Comparison of ENCODE assay signal across 8 cellular contexts in genomic region chr6:44253307-44254101, GRCh38. TPM values are rescaled to one million over a fixed set of nuclear protein-coding genes. Genes with fewer than 3 reads are reported as not detected.
DNase-seq lines count a peak whose midpoint lies in the region; ATAC-seq and TF ChIP-seq lines count a peak whose summit lies in the region.

No MANE protein-coding gene starts in this region.

- H3K9me3 ChIP-seq in MM.1S (replicated peaks; ENCODE audit: insufficient read depth, low read length), result no peaks in the 10 kb centered on the region
- no peaks in the 10 kb centered on the region for H3K9me3 ChIP-seq in spleen

- no peak overlapping the region for H3K9ac ChIP-seq in MM.1S (ENCODE audit: low read length)

- WGBS in spleen, 5 donors, result 55 to 72% (median 66%) methylated on average over 10 of the region's 10 CpGs

- no peak overlapping the region for H3K4me2 ChIP-seq in MM.1S (ENCODE audit: low read depth, low read length)

- peaks cover 48% of the 10 kb centered on the region for H3K4me1 ChIP-seq in MM.1S (ENCODE audit: low read length)
- H3K4me1 ChIP-seq in spleen, result peaks cover 30 to 98% (median 81%) of the 10 kb centered on the region in 6 donors

- no peak overlapping the region for H2AFZ ChIP-seq in MM.1S (ENCODE audit: low read length)

- H3K36me3 ChIP-seq in MM.1S (replicated peaks; ENCODE audit: insufficient read depth, low read length) (peaks cover 20% of the 10 kb centered on the region), spleen (peaks cover 10 to 82% (median 76%) of the 10 kb centered on the region in 6 donors)

- H4K20me1 ChIP-seq in MM.1S (ENCODE audit: insufficient read depth, low read length), result peaks cover 60% of the 10 kb centered on the region

- intact Hi-C loops in spleen (cut with DNase I; ENCODE audit: low total_unique reads), result no loop called here

- no peaks in the 10 kb centered on the region for H3K9me2 ChIP-seq in MM.1S (replicated peaks; ENCODE audit: insufficient read depth, low read length)

- peaks cover 75% of the 10 kb centered on the region for H3K79me2 ChIP-seq in MM.1S (ENCODE audit: low read length)

- DNase-seq in NCI-H2081 (lab: John Stamatoyannopoulos, UW) (peak; percentile 23 to 25), NCI-H2081 treated with DMSO at 0.1 percent for 48 hours (lab: John Stamatoyannopoulos, UW) (no peak), MM.1S (peak; percentile 39), epithelial cell of proximal tubule (ENCODE audit: low read depth) (no peak), spleen (peak; percentile 75)
- peak; percentile 57 to 62 for DNase-seq in activated CD4-positive, alpha-beta T cell treated with anti-CD3 and anti-CD28 coated beads for 4 hours

- no peak overlapping the region; the same call in 1 of the 2 replicates for H3K27ac ChIP-seq in MM.1S (ENCODE audit: low read length)
- peak overlapping the region in 1 of 8 donors; percentile 5 for H3K27ac ChIP-seq in spleen

- peaks cover 89% of the 10 kb centered on the region for H3F3A ChIP-seq in MM.1S (ENCODE audit: insufficient read depth, low read length)

- no peak for TF ChIP-seq POLR2A in spleen (IDR thresholded peaks at IDR 0.05)

- no peaks in the 10 kb centered on the region for H3K27me3 ChIP-seq in MM.1S (replicated peaks; ENCODE audit: insufficient read depth, low read length)
- H3K27me3 ChIP-seq in spleen (replicated peaks in 1 of 7), result no peaks in the 10 kb centered on the region

- TF ChIP-seq CTCF in MM.1S (IDR thresholded peaks at IDR 0.05; ENCODE audit: low read length), result peak; percentile 49
- peak; percentile 62 for TF ChIP-seq CTCF in epithelial cell of proximal tubule (conservative IDR thresholded peaks at IDR 0.05; ENCODE audit: low read depth, low read length)
- peak in 9 of 11 experiments; percentile 15 to 60 (median 46) for TF ChIP-seq CTCF in spleen (IDR thresholded peaks at IDR 0.05 in 8 of 11, conservative IDR thresholded peaks at IDR 0.05 in 3 of 11)

- no peak overlapping the region for H3K4me3 ChIP-seq in MM.1S (ENCODE audit: low read length)
- no peak overlapping the region for H3K4me3 ChIP-seq in epithelial cell of proximal tubule (ENCODE audit: low read depth, low read length)
- H3K4me3 ChIP-seq in spleen, result no peak overlapping the region

- no peak for ATAC-seq in HG02852 (IDR thresholded peaks at IDR 0.05; ENCODE audit: unreplicated experiment)
- no peak for ATAC-seq in GM18511 (IDR thresholded peaks at IDR 0.05; ENCODE audit: unreplicated experiment)

RNA-seq across cellular contexts. Expression of gene SLC35B2, which starts 3.8 kb away (rescaled TPM):
- 70.9 and 76.8 TPM in 2 replicates for total RNA-seq in epithelial cell of proximal tubule
- total RNA-seq in spleen, result 10 to 100 TPM; 22.4 to 30.4 (median 27.9) TPM
- 10 to 100 TPM; 17.6 to 22.0 (median 21.7) TPM for polyA plus RNA-seq in spleen

RNA-seq across cellular contexts. Expression of gene HSP90AB1, which starts 6.6 kb away (rescaled TPM):
- 1,541 and 1,680 TPM in 2 replicates for total RNA-seq in epithelial cell of proximal tubule
- 100 to 1,000 TPM; 372 to 546 (median 415) TPM for total RNA-seq in spleen
- polyA plus RNA-seq in spleen, result 100 to 1,000 TPM; 196 to 330 (median 302) TPM

RNA-seq across cellular contexts. Expression of gene NFKBIE, which starts 11.8 kb away (rescaled TPM):
- total RNA-seq in epithelial cell of proximal tubule (61.6 and 131 TPM in 2 replicates), spleen (10 to 100 TPM; 32.2 to 89.7 (median 60.7) TPM)
- polyA plus RNA-seq in spleen, result 10 to 100 TPM; 41.3 to 49.8 (median 42.3) TPM

RNA-seq across cellular contexts. Expression of gene TMEM151B, which starts 16.7 kb away (rescaled TPM):
- total RNA-seq in epithelial cell of proximal tubule (0.07 TPM in 1 of 2 replicates, not detected in the other), spleen (under 1 TPM in 1 of 7 donors, not detected in 6; 0.17 TPM)
- under 1 TPM in 2 of 3 donors, not detected in 1; 0.03 to 0.11 TPM for polyA plus RNA-seq in spleen

RNA-seq across cellular contexts. Expression of gene SLC29A1, which starts 30.1 kb away (rescaled TPM):
- total RNA-seq in epithelial cell of proximal tubule (47.6 and 78.6 TPM in 2 replicates), spleen (10 to 100 TPM; 28.3 to 49.4 (median 33.7) TPM)
- 10 to 100 TPM in 1 of 3 donors, 1 to 10 TPM in 2; 8.5 to 18.4 (median 9.2) TPM for polyA plus RNA-seq in spleen

Comparison
In these comparisons a context has a peak if more than half of its experiments do, and no peak if none do; other contexts are left out.
1. DNase-seq: peak in NCI-H2081 (2 of 2), MM.1S (single experiment), activated CD4-positive, alpha-beta T cell treated with anti-CD3 and anti-CD28 coated beads for 4 hours (2 of 2) and spleen (single experiment); none in NCI-H2081 treated with DMSO at 0.1 percent for 48 hours (single experiment) and epithelial cell of proximal tubule (single experiment).
2. Peak in every context shown above with its lines, with median percentiles within 50 percentile points of each other: CTCF ChIP-seq.